2 cellular contexts compared by ENCODE assay signal in genomic region chr11:23509023-23509422, GRCh38.
TF ChIP-seq lines count a peak whose summit lies in the region.

No MANE protein-coding gene starts in this region.

TF ChIP-seq in IMR-90, 13 proteins besides CTCF, POLR2A, EP300 and RAD21:
- TF ChIP-seq USF2 (IDR thresholded peaks at IDR 0.05; ENCODE audit: low read depth, low read length) (no peak), FOS (IDR thresholded peaks at IDR 0.05; ENCODE audit: low read depth, low read length) (peak; percentile 63), CEBPB (IDR thresholded peaks at IDR 0.05; ENCODE audit: low read depth, low read length) (peak; percentile 14; the same call in 1 of the 2 replicates), RCOR1 (IDR thresholded peaks at IDR 0.05; ENCODE audit: insufficient replicate concordance, low read length) (no peak), RFX5 (IDR thresholded peaks at IDR 0.05; ENCODE audit: low read depth, low read length) (no peak), SMC3 (IDR thresholded peaks at IDR 0.05; ENCODE audit: low read depth, low read length) (no peak), BHLHE40 (IDR thresholded peaks at IDR 0.05; ENCODE audit: low read depth, low read length) (peak; percentile 55), MXI1 (IDR thresholded peaks at IDR 0.05; ENCODE audit: borderline replicate concordance, low read depth, low read length) (no peak), CHD1 (IDR thresholded peaks at IDR 0.05; ENCODE audit: low read depth, low read length) (no peak), MAFK (IDR thresholded peaks at IDR 0.05; ENCODE audit: low read depth, low read length) (peak; percentile 14; the same call in 1 of the 2 replicates)
- TF ChIP-seq, protein P1, sequence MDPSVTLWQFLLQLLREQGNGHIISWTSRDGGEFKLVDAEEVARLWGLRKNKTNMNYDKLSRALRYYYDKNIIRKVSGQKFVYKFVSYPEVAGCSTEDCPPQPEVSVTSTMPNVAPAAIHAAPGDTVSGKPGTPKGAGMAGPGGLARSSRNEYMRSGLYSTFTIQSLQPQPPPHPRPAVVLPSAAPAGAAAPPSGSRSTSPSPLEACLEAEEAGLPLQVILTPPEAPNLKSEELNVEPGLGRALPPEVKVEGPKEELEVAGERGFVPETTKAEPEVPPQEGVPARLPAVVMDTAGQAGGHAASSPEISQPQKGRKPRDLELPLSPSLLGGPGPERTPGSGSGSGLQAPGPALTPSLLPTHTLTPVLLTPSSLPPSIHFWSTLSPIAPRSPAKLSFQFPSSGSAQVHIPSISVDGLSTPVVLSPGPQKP (IDR thresholded peaks at IDR 0.05; ENCODE audit: borderline replicate concordance, low read depth, low read length): no peak
TF ChIP-seq in IMR-90: peak in this region for 4.

TF ChIP-seq in endothelial cell of umbilical vein, 7 proteins besides CTCF, POLR2A, EP300 and RAD21:
- no peak for TF ChIP-seq EZH2 (IDR thresholded peaks at IDR 0.05; ENCODE audit: borderline replicate concordance, low read depth, low read length, severe bottlenecking)
- TF ChIP-seq GATA2 (IDR thresholded peaks at IDR 0.05; ENCODE audit: insufficient read depth, insufficient read length, low read depth, low read length): peak; percentile 61
- no peak for TF ChIP-seq JUN (IDR thresholded peaks at IDR 0.05; ENCODE audit: borderline replicate concordance, insufficient read depth, insufficient read length, low read depth)
- TF ChIP-seq FOS (IDR thresholded peaks at IDR 0.05; ENCODE audit: borderline replicate concordance, insufficient read depth, low read length): peak; percentile 50
- no peak for TF ChIP-seq MYC (IDR thresholded peaks at IDR 0.05; ENCODE audit: low read depth, low read length)
- no peak for TF ChIP-seq MAX (IDR thresholded peaks at IDR 0.05; ENCODE audit: insufficient read depth, insufficient read length)
- TF ChIP-seq POLR2AphosphoS5 (IDR thresholded peaks at IDR 0.05; ENCODE audit: insufficient read depth, low read depth, low read length): no peak
